1 cellular context compared by ENCODE assay signal in genomic region chr3:55485208-55485791, GRCh38.
TF ChIP-seq lines count a peak whose summit lies in the region.

No MANE protein-coding gene starts in this region.

TF ChIP-seq in HEK293, 187 proteins besides CTCF, POLR2A, EP300 and RAD21 (continued from another document):
- TF ChIP-seq ZNF600 (tag by site-specific recombination; IDR thresholded peaks at IDR 0.05) (peak; percentile 86; the same call in 1 of the 2 replicates), ZNF366 (tag by site-specific recombination; conservative IDR thresholded peaks at IDR 0.05) (no peak; the same call in 1 of the 2 replicates), YY1 (tag by site-specific recombination; IDR thresholded peaks at IDR 0.05) (peak; percentile 18; the same call in 1 of the 2 replicates), ZNF341 (tag by site-specific recombination; IDR thresholded peaks at IDR 0.05; ENCODE audit: low read depth) (peak; percentile 71), ZNF2 (tag by site-specific recombination; IDR thresholded peaks at IDR 0.05) (peak; percentile 75; the same call in 1 of the 2 replicates), ZNF704 (tag by site-specific recombination; IDR thresholded peaks at IDR 0.05) (no peak), PATZ1 (tag by site-specific recombination; IDR thresholded peaks at IDR 0.05) (peak; percentile 91), ZXDB (tag by site-specific recombination; IDR thresholded peaks at IDR 0.05) (peak; percentile 78), PRDM10 (tag by site-specific recombination; IDR thresholded peaks at IDR 0.05) (peak; percentile 96), ZNF391 (tag by site-specific recombination; IDR thresholded peaks at IDR 0.05; ENCODE audit: borderline replicate concordance, low read depth) (peak; percentile 44; the same call in 1 of the 2 replicates), ZBTB1 (tag by site-specific recombination; IDR thresholded peaks at IDR 0.05) (peak; percentile 55; the same call in 1 of the 2 replicates), KLF1 (tag by site-specific recombination; IDR thresholded peaks at IDR 0.05) (no peak), WT1 (tag by site-specific recombination; IDR thresholded peaks at IDR 0.05) (no peak), ZNF561 (tag by site-specific recombination; IDR thresholded peaks at IDR 0.05; ENCODE audit: borderline replicate concordance) (peak; percentile 45; the same call in 1 of the 2 replicates), ZNF544 (tag by site-specific recombination; IDR thresholded peaks at IDR 0.05) (no peak), ZFP3 (tag by site-specific recombination; IDR thresholded peaks at IDR 0.05; ENCODE audit: low read depth) (0 out of 2 replicates have a peak, but pooled peaks have one; percentile 6)
- TF ChIP-seq, protein P1, sequence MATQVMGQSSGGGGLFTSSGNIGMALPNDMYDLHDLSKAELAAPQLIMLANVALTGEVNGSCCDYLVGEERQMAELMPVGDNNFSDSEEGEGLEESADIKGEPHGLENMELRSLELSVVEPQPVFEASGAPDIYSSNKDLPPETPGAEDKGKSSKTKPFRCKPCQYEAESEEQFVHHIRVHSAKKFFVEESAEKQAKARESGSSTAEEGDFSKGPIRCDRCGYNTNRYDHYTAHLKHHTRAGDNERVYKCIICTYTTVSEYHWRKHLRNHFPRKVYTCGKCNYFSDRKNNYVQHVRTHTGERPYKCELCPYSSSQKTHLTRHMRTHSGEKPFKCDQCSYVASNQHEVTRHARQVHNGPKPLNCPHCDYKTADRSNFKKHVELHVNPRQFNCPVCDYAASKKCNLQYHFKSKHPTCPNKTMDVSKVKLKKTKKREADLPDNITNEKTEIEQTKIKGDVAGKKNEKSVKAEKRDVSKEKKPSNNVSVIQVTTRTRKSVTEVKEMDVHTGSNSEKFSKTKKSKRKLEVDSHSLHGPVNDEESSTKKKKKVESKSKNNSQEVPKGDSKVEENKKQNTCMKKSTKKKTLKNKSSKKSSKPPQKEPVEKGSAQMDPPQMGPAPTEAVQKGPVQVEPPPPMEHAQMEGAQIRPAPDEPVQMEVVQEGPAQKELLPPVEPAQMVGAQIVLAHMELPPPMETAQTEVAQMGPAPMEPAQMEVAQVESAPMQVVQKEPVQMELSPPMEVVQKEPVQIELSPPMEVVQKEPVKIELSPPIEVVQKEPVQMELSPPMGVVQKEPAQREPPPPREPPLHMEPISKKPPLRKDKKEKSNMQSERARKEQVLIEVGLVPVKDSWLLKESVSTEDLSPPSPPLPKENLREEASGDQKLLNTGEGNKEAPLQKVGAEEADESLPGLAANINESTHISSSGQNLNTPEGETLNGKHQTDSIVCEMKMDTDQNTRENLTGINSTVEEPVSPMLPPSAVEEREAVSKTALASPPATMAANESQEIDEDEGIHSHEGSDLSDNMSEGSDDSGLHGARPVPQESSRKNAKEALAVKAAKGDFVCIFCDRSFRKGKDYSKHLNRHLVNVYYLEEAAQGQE (tag by site-specific recombination; IDR thresholded peaks at IDR 0.05) = no peak
- TF ChIP-seq, protein P2, sequence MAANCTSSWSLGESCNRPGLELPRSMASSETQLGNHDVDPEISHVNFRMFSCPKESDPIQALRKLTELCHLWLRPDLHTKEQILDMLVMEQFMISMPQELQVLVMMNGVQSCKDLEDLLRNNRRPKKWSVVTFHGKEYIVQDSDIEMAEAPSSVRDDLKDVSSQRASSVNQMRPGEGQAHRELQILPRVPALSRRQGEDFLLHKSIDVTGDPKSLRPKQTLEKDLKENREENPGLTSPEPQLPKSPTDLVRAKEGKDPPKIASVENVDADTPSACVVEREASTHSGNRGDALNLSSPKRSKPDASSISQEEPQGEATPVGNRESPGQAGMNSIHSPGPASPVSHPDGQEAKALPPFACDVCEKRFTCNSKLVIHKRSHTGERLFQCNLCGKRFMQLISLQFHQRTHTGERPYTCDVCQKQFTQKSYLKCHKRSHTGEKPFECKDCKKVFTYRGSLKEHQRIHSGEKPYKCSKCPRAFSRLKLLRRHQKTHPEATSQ (tag by site-specific recombination; IDR thresholded peaks at IDR 0.05) = peak; percentile 40; the same call in 1 of the 2 replicates
- TF ChIP-seq, protein P3, sequence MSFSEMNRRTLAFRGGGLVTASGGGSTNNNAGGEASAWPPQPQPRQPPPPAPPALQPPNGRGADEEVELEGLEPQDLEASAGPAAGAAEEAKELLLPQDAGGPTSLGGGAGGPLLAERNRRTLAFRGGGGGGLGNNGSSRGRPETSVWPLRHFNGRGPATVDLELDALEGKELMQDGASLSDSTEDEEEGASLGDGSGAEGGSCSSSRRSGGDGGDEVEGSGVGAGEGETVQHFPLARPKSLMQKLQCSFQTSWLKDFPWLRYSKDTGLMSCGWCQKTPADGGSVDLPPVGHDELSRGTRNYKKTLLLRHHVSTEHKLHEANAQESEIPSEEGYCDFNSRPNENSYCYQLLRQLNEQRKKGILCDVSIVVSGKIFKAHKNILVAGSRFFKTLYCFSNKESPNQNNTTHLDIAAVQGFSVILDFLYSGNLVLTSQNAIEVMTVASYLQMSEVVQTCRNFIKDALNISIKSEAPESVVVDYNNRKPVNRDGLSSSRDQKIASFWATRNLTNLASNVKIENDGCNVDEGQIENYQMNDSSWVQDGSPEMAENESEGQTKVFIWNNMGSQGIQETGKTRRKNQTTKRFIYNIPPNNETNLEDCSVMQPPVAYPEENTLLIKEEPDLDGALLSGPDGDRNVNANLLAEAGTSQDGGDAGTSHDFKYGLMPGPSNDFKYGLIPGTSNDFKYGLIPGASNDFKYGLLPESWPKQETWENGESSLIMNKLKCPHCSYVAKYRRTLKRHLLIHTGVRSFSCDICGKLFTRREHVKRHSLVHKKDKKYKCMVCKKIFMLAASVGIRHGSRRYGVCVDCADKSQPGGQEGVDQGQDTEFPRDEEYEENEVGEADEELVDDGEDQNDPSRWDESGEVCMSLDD (tag by site-specific recombination; IDR thresholded peaks at IDR 0.05) = peak; percentile 86
- TF ChIP-seq, protein P4, sequence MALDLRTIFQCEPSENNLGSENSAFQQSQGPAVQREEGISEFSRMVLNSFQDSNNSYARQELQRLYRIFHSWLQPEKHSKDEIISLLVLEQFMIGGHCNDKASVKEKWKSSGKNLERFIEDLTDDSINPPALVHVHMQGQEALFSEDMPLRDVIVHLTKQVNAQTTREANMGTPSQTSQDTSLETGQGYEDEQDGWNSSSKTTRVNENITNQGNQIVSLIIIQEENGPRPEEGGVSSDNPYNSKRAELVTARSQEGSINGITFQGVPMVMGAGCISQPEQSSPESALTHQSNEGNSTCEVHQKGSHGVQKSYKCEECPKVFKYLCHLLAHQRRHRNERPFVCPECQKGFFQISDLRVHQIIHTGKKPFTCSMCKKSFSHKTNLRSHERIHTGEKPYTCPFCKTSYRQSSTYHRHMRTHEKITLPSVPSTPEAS (tag by site-specific recombination; IDR thresholded peaks at IDR 0.05) = peak; percentile 95
- TF ChIP-seq, protein P5, sequence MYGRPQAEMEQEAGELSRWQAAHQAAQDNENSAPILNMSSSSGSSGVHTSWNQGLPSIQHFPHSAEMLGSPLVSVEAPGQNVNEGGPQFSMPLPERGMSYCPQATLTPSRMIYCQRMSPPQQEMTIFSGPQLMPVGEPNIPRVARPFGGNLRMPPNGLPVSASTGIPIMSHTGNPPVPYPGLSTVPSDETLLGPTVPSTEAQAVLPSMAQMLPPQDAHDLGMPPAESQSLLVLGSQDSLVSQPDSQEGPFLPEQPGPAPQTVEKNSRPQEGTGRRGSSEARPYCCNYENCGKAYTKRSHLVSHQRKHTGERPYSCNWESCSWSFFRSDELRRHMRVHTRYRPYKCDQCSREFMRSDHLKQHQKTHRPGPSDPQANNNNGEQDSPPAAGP (tag by site-specific recombination; IDR thresholded peaks at IDR 0.05) = 0 out of 2 replicates have a peak, but pooled peaks have one; percentile 9
- TF ChIP-seq, protein P6, sequence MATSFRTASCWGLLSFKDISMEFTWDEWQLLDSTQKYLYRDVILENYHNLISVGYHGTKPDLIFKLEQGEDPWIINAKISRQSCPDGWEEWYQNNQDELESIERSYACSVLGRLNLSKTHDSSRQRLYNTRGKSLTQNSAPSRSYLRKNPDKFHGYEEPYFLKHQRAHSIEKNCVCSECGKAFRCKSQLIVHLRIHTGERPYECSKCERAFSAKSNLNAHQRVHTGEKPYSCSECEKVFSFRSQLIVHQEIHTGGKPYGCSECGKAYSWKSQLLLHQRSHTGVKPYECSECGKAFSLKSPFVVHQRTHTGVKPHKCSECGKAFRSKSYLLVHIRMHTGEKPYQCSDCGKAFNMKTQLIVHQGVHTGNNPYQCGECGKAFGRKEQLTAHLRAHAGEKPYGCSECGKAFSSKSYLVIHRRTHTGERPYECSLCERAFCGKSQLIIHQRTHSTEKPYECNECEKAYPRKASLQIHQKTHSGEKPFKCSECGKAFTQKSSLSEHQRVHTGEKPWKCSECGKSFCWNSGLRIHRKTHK (tag by site-specific recombination; IDR thresholded peaks at IDR 0.05) = no peak
TF ChIP-seq in HEK293: peak in this region for 55.
